Comparison of ENCODE assay signal across 25 cellular contexts in genomic region chr4:61389640-61390039, GRCh38.
"Had no signal": no experiment of that assay in that cellular context is flagged by ENCODE, and none has a peak within 500 bp of the region (broad histone marks: within the 10 kb centered on the region; RNA-seq: fewer than 3 reads in every experiment).

No MANE protein-coding gene starts in this region.

- DNase-seq: colonic mucosa; cortex of kidney; effector CD8-positive, alpha-beta T cell; effector memory CD8-positive, alpha-beta T cell; endodermal cell; erythroblast; esophagus squamous epithelium; foreskin fibroblast; foreskin melanocyte; gastrocnemius medialis; glutamatergic neuron; head of caudate nucleus; heart right ventricle; hippocampal formation; left cardiac atrium; left lung; left ventricle myocardium superior; lower lobe of right lung; mucosa of descending colon; naive B cell had no signal

- H3K36me3 ChIP-seq: colonic mucosa, esophagus squamous epithelium, gastrocnemius medialis, heart right ventricle, left lung, lower lobe of right lung had no signal

- H3K27ac ChIP-seq: colonic mucosa, epithelial cell of prostate, esophagus squamous epithelium, gastrocnemius medialis, heart right ventricle, left lung, lower lobe of right lung had no signal

- H3K36me3 Mint-ChIP-seq: memory B cell, naive B cell had no signal

- H3K4me1 Mint-ChIP-seq: memory B cell, naive B cell had no signal

- H3K27me3 ChIP-seq: colonic mucosa, esophagus squamous epithelium, gastrocnemius medialis, heart right ventricle, left lung had no signal

- H3K4me3 ChIP-seq: colonic mucosa, esophagus squamous epithelium, gastrocnemius medialis, heart right ventricle, left lung, lower lobe of right lung, mucosa of descending colon had no signal

- H3K27ac Mint-ChIP-seq: dendritic cell treated with granulocyte-macrophage colony-stimulating factor and Interleukin-4, amounts not matched to agents 40 ng/mL and 50 ng/mL, for 4 days; effector memory CD8-positive, alpha-beta T cell; endodermal cell; memory B cell; naive B cell had no signal

- H3K4me1 ChIP-seq: colonic mucosa, esophagus squamous epithelium, gastrocnemius medialis, heart right ventricle, left lung, lower lobe of right lung had no signal

- H3K9me3 ChIP-seq: colonic mucosa, esophagus squamous epithelium, gastrocnemius medialis, heart right ventricle, left lung, lower lobe of right lung, mucosa of descending colon had no signal

- ATAC-seq: effector memory CD8-positive, alpha-beta T cell; esophagus mucosa; gastrocnemius medialis; heart right ventricle; left lung; lower lobe of right lung; mucosa of descending colon had no signal

- H3K4me3 Mint-ChIP-seq: dendritic cell treated with granulocyte-macrophage colony-stimulating factor and Interleukin-4, amounts not matched to agents 40 ng/mL and 50 ng/mL, for 4 days; effector memory CD8-positive, alpha-beta T cell; endodermal cell; memory B cell; mesothelial cell of epicardium; naive B cell had no signal

- H3K27me3 Mint-ChIP-seq: dendritic cell treated with granulocyte-macrophage colony-stimulating factor and Interleukin-4, amounts not matched to agents 40 ng/mL and 50 ng/mL, for 4 days; effector memory CD8-positive, alpha-beta T cell; memory B cell; naive B cell had no signal

- H3K9me3 Mint-ChIP-seq: mesothelial cell of epicardium had no signal
